ENCODE assay signal across 8 cellular contexts in genomic region chr5:163565492-163565891, GRCh38.
DNase-seq lines count a peak whose midpoint lies in the region; ATAC-seq, FAIRE-seq and TF ChIP-seq lines count a peak whose summit lies in the region.

No MANE protein-coding gene starts in this region.

- no peaks in the 10 kb centered on the region for H3K27me3 ChIP-seq in MM.1S (replicated peaks; ENCODE audit: insufficient read depth, low read length)
- H3K27me3 ChIP-seq in endothelial cell of umbilical vein (ENCODE audit: control insufficient read depth in 2 of 2, insufficient read depth in 2 of 2, low read length in 2 of 2): no peaks in the 10 kb centered on the region

- POLR2A ChIA-PET in endothelial cell of umbilical vein (lab: Charles Lee): no interaction called here

- H3K79me2 ChIP-seq in MM.1S (ENCODE audit: low read length) (no peaks in the 10 kb centered on the region), endothelial cell of umbilical vein (ENCODE audit: control insufficient read depth, insufficient read depth, low read length) (no peaks in the 10 kb centered on the region)

- ATAC-seq in GM19023 (IDR thresholded peaks at IDR 0.05; ENCODE audit: unreplicated experiment) (peak; percentile 2), HG02973 (IDR thresholded peaks at IDR 0.05; ENCODE audit: unreplicated experiment) (no peak), HG02870 (IDR thresholded peaks at IDR 0.05; ENCODE audit: unreplicated experiment) (no peak)
- no peak for ATAC-seq in activated CD4-positive, CD25-positive, alpha-beta regulatory T cell treated with anti-CD3 and anti-CD28 coated beads, Interleukin-2, amount 50 U/mL, for 24 hours

- no peaks in the 10 kb centered on the region for H3K9me2 ChIP-seq in MM.1S (replicated peaks; ENCODE audit: insufficient read depth, low read length)

- no peaks in the 10 kb centered on the region for H3K4me1 ChIP-seq in MM.1S (ENCODE audit: low read length)
- H3K4me1 ChIP-seq in endothelial cell of umbilical vein (ENCODE audit: control insufficient read depth, extremely low read depth, insufficient read depth, low read length): peaks cover 57% of the 10 kb centered on the region

- H2AFZ ChIP-seq in MM.1S (ENCODE audit: low read length) (peak overlapping the region; percentile 69), endothelial cell of umbilical vein (ENCODE audit: low read depth, low read length) (peak overlapping the region; percentile 97)

- TF ChIP-seq CTCF in MM.1S (IDR thresholded peaks at IDR 0.05; ENCODE audit: low read length) (no peak), endothelial cell of umbilical vein (IDR thresholded peaks at IDR 0.05; ENCODE audit: extremely low read depth in 1 of 2, insufficient read depth in 1 of 2, low read depth in 1 of 2, low read length in 2 of 2) (no peak), osteocyte (IDR thresholded peaks at IDR 0.05) (no peak)

- intact Hi-C loops in endothelial cell of umbilical vein (cut with micrococcal nuclease): loop anchor here (2.0 to 10.0 kb wide), 5 partner anchors 532 to 1889 kb away; no protein-coding TSS in a partner anchor

- CTCF ChIA-PET in endothelial cell of umbilical vein (lab: Charles Lee): interaction anchor here (0.8 to 12.3 kb wide), 12 partner anchors 59 to 1892 kb away, joined by 3 to 182 read pairs (median 6); no protein-coding TSS in a partner anchor

- no peaks in the 10 kb centered on the region for H3K36me3 ChIP-seq in MM.1S (replicated peaks; ENCODE audit: insufficient read depth, low read length)
- H3K36me3 ChIP-seq in endothelial cell of umbilical vein (ENCODE audit: control insufficient read depth in 2 of 2, extremely low read depth in 1 of 2, insufficient read depth in 2 of 2, low read length in 2 of 2): no peaks in the 10 kb centered on the region

- dilution Hi-C loops in endothelial cell of umbilical vein (cut with MboI; ENCODE audit: extremely low pct_ligation_motif_present, low sequenced_read_pairs): no loop called here

- no peaks in the 10 kb centered on the region for H3K9me3 ChIP-seq in MM.1S (replicated peaks; ENCODE audit: insufficient read depth, low read length)
- no peaks in the 10 kb centered on the region for H3K9me3 ChIP-seq in endothelial cell of umbilical vein (replicated peaks; ENCODE audit: control insufficient read depth, insufficient read depth, low read length)

- peaks cover 12% of the 10 kb centered on the region for H3K4me1 Mint-ChIP-seq in osteocyte (ENCODE audit: unreplicated experiment)

- no peaks in the 10 kb centered on the region for H3K9me3 Mint-ChIP-seq in osteocyte (ENCODE audit: unreplicated experiment)

- H3K4me3 Mint-ChIP-seq in osteocyte (ENCODE audit: unreplicated experiment): peak overlapping the region; percentile 63

- no peak for FAIRE-seq in endothelial cell of umbilical vein (lab: Jason Lieb, UNC)

- peak; percentile 17 for DNase-seq in MM.1S
- no peak for DNase-seq in endothelial cell of umbilical vein (ENCODE audit: low read depth, low spot score)
- DNase-seq in osteocyte (ENCODE audit: extremely low spot score, unreplicated experiment): no peak
- DNase-seq in NCI-H1930 (lab: John Stamatoyannopoulos, UW): no peak

- no peaks in the 10 kb centered on the region for H3F3A ChIP-seq in MM.1S (ENCODE audit: insufficient read depth, low read length)

- no peak for TF ChIP-seq POLR2A in endothelial cell of umbilical vein (IDR thresholded peaks at IDR 0.05; ENCODE audit: low read depth, low read length)

- H3K27ac ChIP-seq in MM.1S (ENCODE audit: low read length): no peak overlapping the region
- H3K27ac ChIP-seq in endothelial cell of umbilical vein (ENCODE audit: insufficient read depth, low read depth, low read length): peak overlapping the region; percentile 80

- H3K27ac Mint-ChIP-seq in osteocyte (ENCODE audit: unreplicated experiment): no peak overlapping the region

- H3K9ac ChIP-seq in MM.1S (ENCODE audit: low read length) (no peak overlapping the region), endothelial cell of umbilical vein (replicated peaks; ENCODE audit: extremely low read depth, insufficient read depth, low read length) (peak overlapping the region; percentile 72)

- BruUV-seq in endothelial cell of umbilical vein (replicated peaks; lab: Mats Ljungman, UMichigan): no TSS peak

- peak overlapping the region; percentile 92 for H3K4me2 ChIP-seq in MM.1S (ENCODE audit: low read depth, low read length)
- peak overlapping the region; percentile 84 for H3K4me2 ChIP-seq in endothelial cell of umbilical vein (ENCODE audit: insufficient read depth, low read length)

- no peaks in the 10 kb centered on the region for H3K9me1 ChIP-seq in endothelial cell of umbilical vein (replicated peaks; ENCODE audit: control insufficient read depth, extremely low read depth, insufficient read depth, low read length)

- H4K20me1 ChIP-seq in MM.1S (ENCODE audit: insufficient read depth, low read length): no peaks in the 10 kb centered on the region
- H4K20me1 ChIP-seq in endothelial cell of umbilical vein (replicated peaks; ENCODE audit: control insufficient read depth, extremely low read depth, insufficient read depth, low read length): no peaks in the 10 kb centered on the region

- H3K4me3 ChIP-seq in MM.1S (ENCODE audit: low read length) (peak overlapping the region; percentile 62), endothelial cell of umbilical vein (replicated peaks in 1 of 3; ENCODE audit: insufficient read depth in 1 of 3, low read depth in 1 of 3, low read length in 3 of 3) (peak overlapping the region; percentile 21 to 69 (median 34))

- H3K27me3 Mint-ChIP-seq in osteocyte (ENCODE audit: unreplicated experiment): peaks cover 70% of the 10 kb centered on the region

- no peaks in the 10 kb centered on the region for H3K36me3 Mint-ChIP-seq in osteocyte (ENCODE audit: unreplicated experiment)

TF ChIP-seq in endothelial cell of umbilical vein, 7 proteins besides CTCF, POLR2A, EP300 and RAD21:
- TF ChIP-seq MAX (IDR thresholded peaks at IDR 0.05; ENCODE audit: insufficient read depth, insufficient read length) (no peak), GATA2 (IDR thresholded peaks at IDR 0.05; ENCODE audit: insufficient read depth, insufficient read length, low read depth, low read length) (no peak)
